In the genomic region with DNA sequence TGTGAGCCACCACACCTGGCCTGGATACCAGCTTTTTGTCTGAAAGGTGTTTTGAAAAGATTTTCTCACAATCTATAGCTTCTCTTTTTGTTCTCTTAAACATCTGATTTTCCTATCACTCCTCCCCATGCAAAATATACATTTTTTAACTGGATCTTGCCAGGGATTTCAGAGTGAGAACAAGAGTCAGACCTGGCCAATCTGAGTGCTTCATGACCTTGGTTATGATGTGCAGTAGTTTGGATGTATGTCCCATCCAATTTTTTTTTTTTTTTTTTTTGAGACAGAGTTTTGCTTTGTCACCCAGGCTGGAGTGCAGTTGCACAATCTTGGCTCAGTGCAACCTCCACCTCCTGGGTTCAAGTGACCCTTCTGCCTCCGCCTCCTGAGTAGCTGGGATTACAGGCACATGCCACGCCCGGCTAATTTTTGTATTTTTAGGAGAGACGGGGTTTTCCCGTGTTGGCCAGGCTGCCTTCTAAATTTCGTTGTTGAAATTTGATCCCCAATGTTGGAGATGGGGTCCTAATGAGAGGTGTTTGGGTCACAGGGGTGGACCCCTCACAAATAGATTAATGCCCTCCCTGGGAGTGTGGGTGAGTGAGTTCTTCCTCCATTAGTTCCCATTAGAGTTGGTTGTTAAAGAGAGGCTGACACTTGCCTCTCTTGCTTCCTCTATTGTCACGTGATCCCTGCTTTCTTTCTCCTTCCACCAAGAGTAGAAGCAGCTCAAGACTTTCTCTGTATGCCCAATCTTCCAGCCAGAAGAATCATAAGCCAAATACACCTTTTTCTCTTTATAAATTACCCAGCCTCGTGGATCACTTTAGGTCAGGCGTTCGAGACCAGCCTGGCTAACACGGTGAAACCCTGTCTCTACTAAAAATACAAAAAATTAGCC, we compare ENCODE assay signal across 17 cellular contexts. TPM values are rescaled to one million over a fixed set of nuclear protein-coding genes. Genes with fewer than 3 reads are reported as not detected.
"Had no signal": no experiment of that assay in that cellular context is flagged by ENCODE, and none has a peak within 500 bp of the region (broad histone marks: within the 10 kb centered on the region; RNA-seq: fewer than 3 reads in every experiment).

No MANE protein-coding gene starts in this region.

RNA-seq across cellular contexts. Expression of gene SYT3, which starts 26.9 kb away (rescaled TPM):
- total RNA-seq: left lobe of liver; myocyte; natural killer cell treated with Interleukin-12 subunit alpha and Interleukin-12 subunit beta and Interleukin-15 and Interleukin-18, amount 100 ng/mL, for 72 hours; omental fat pad; pulmonary artery endothelial cell; right lobe of liver; skeletal muscle tissue had no signal
- polyA plus RNA-seq: keratinocyte had no signal

RNA-seq across cellular contexts. Expression of gene C19orf81, which starts 36.5 kb away (rescaled TPM):
- total RNA-seq: left lobe of liver; lung microvascular endothelial cell; mesenteric fat pad; myocyte; natural killer cell treated with Interleukin-12 subunit alpha and Interleukin-12 subunit beta and Interleukin-15 and Interleukin-18, amount 100 ng/mL, for 72 hours; omental fat pad; right lobe of liver; skeletal muscle tissue; temporal lobe; transverse colon; urinary bladder; vagina had no signal
- polyA plus RNA-seq: keratinocyte, ovary, thymus had no signal

RNA-seq across cellular contexts. Expression of gene LRRC4B, which starts 44.5 kb away (rescaled TPM):
- total RNA-seq: lung microvascular endothelial cell; myocyte; naive thymus-derived CD4-positive, alpha-beta T cell; natural killer cell treated with Interleukin-12 subunit alpha and Interleukin-12 subunit beta and Interleukin-15 and Interleukin-18, amount 100 ng/mL, for 72 hours had no signal
- polyA plus RNA-seq: keratinocyte; naive thymus-derived CD4-positive, alpha-beta T cell had no signal
